ENCODE assay signal across 20 cellular contexts in genomic region chr2:12227941-12228608, GRCh38.
DNase-seq lines count a peak whose midpoint lies in the region; ATAC-seq and TF ChIP-seq lines count a peak whose summit lies in the region.
"Had no signal": no experiment of that assay in that cellular context is flagged by ENCODE, and none has a peak within 500 bp of the region (broad histone marks: within the 10 kb centered on the region; RNA-seq: fewer than 3 reads in every experiment).

No MANE protein-coding gene starts in this region.

- no peak for TF ChIP-seq POLR2A in lower leg skin (IDR thresholded peaks at IDR 0.05)

- H3K27ac ChIP-seq in ACC112 (ENCODE audit: low read depth, low read length) (peak overlapping the region; percentile 82), brain microvascular endothelial cell (peak overlapping the region; percentile 71)
- H3K27ac ChIP-seq: A549, heart right ventricle had no signal

- H3K36me3 ChIP-seq in ACC112 (ENCODE audit: insufficient read depth, low read length) (no peaks in the 10 kb centered on the region), brain microvascular endothelial cell (replicated peaks) (no peaks in the 10 kb centered on the region)
- H3K36me3 ChIP-seq: heart right ventricle had no signal

- no peaks in the 10 kb centered on the region for H3K4me1 Mint-ChIP-seq in T-helper 17 cell

- no peak overlapping the region for H3K4me3 Mint-ChIP-seq in T-helper 17 cell
- H3K4me3 Mint-ChIP-seq: mesothelial cell of epicardium had no signal

- ATAC-seq in T-helper 17 cell = no peak
- ATAC-seq: A549, heart right ventricle, right cardiac atrium had no signal

- peak overlapping the region; percentile 12 for H2AFZ ChIP-seq in ACC112 (ENCODE audit: low read length, unreplicated experiment)

- TF ChIP-seq CTCF in brain microvascular endothelial cell (IDR thresholded peaks at IDR 0.05; ENCODE audit: low read depth, low read length, missing control alignments) (no peak), lower leg skin (IDR thresholded peaks at IDR 0.05) (no peak)

- no peak overlapping the region for H3K27ac Mint-ChIP-seq in T-helper 17 cell
- H3K27ac Mint-ChIP-seq: mesothelial cell of epicardium had no signal

- H3K36me3 Mint-ChIP-seq in T-helper 17 cell (ENCODE audit: low read depth) = no peaks in the 10 kb centered on the region

- 79 to 92% methylated on average over 4 of the region's 4 CpGs for WGBS in lower leg skin, 2 donors

- DNase-seq in HCEC 1CT (peak; percentile 82), brain microvascular endothelial cell (peak; percentile 40), iris pigment epithelial cell (ENCODE audit: low read depth) (peak; percentile 82), T-helper 17 cell (no peak), lower leg skin (ENCODE audit: low spot score in 2 of 2) (no peak), NCI-H2081 treated with DMSO at 0.1 percent for 48 hours (lab: John Stamatoyannopoulos, UW) (no peak), AML-193 (lab: John Stamatoyannopoulos, UW) (no peak)
- DNase-seq: activated CD4-positive, CD25-positive, alpha-beta regulatory T cell treated with anti-CD3 and anti-CD28 coated beads, Interleukin-2, amount 50 U/mL, for 72 hours; activated gamma-delta T cell; aorta; Caco-2; cortex of kidney; heart right ventricle; NCI-H2029; NCI-H526; right cardiac atrium; stimulated activated CD4-positive, alpha-beta T cell treated with anti-CD3 and anti-CD28 coated beads, Interleukin-2, amount 100 ng/mL, for 24 hours had no signal

- no peaks in the 10 kb centered on the region for H3K79me2 ChIP-seq in ACC112 (ENCODE audit: control insufficient read depth, insufficient read depth, low read length, unreplicated experiment)

- H3K27me3 ChIP-seq in ACC112 (ENCODE audit: insufficient read depth, low read length) (no peaks in the 10 kb centered on the region), brain microvascular endothelial cell (replicated peaks) (no peaks in the 10 kb centered on the region)
- H3K27me3 ChIP-seq: heart right ventricle had no signal

- H3K4me3 ChIP-seq in ACC112 (ENCODE audit: low read depth, low read length) = no peak overlapping the region
- H3K4me3 ChIP-seq in brain microvascular endothelial cell (ENCODE audit: low read depth, low read length) = no peak overlapping the region
- H3K4me3 ChIP-seq in lower leg skin (ENCODE audit: low read depth, poor library complexity, severe bottlenecking) = no peak overlapping the region
- H3K4me3 ChIP-seq: A549, heart right ventricle had no signal

- in situ Hi-C loops in brain microvascular endothelial cell (cut with HindIII; ENCODE audit: low pct_ligation_motif_present, low sequenced_read_pairs) = no loop called here

- H3K27me3 Mint-ChIP-seq in T-helper 17 cell = no peaks in the 10 kb centered on the region

- no peaks in the 10 kb centered on the region for H3K9me3 ChIP-seq in T-helper 17 cell (ENCODE audit: control insufficient read depth, low read length, poor library complexity, severe bottlenecking)

- intact Hi-C loops in lower leg skin (cut with DNase I; ENCODE audit: low total_unique reads) = no loop called here

- H3K4me1 ChIP-seq in ACC112 (ENCODE audit: control insufficient read depth, insufficient read depth, low read length, unreplicated experiment) = peaks cover 16% of the 10 kb centered on the region
- H3K4me1 ChIP-seq: A549, Caco-2, heart right ventricle had no signal

Comparison
In these comparisons a context has a peak if more than half of its experiments do, and no peak if none do; other contexts are left out.
1. DNase-seq: peak in HCEC 1CT (single experiment), brain microvascular endothelial cell (single experiment) and iris pigment epithelial cell (single experiment); none in T-helper 17 cell (0 of 3), lower leg skin (0 of 2), NCI-H2081 treated with DMSO at 0.1 percent for 48 hours (single experiment) and AML-193 (0 of 2).